In genomic region chr20:47456952-47457724, GRCh38 we compare ENCODE assay signal across 2 cellular contexts.
A peak's percentile ranks its signal among the peaks of the same experiment; 100 is the strongest.
TF ChIP-seq lines count a peak whose summit lies in the region.

No MANE protein-coding gene starts in this region.

TF ChIP-seq in SK-N-SH, 30 proteins besides CTCF, POLR2A, EP300 and RAD21 (continued from another document):
- TF ChIP-seq IRF3 (IDR thresholded peaks at IDR 0.05; ENCODE audit: low read depth, low read length) = no peak
- TF ChIP-seq JUND (IDR thresholded peaks at IDR 0.05) = peak; percentile 34; the same call in 1 of the 2 replicates
- TF ChIP-seq TCF12 (IDR thresholded peaks at IDR 0.05) = peak; percentile 70; the same call in 1 of the 2 replicates

TF ChIP-seq in SK-N-SH treated with all-trans-retinoic acid at 6 μM for 48 hours, 23 proteins besides CTCF, POLR2A, EP300 and RAD21 (continued from another document):
- TF ChIP-seq TSHZ2 (CRISPR knock-in tag; IDR thresholded peaks at IDR 0.05) = no peak
- TF ChIP-seq TCF4 (CRISPR knock-in tag; IDR thresholded peaks at IDR 0.05; ENCODE audit: borderline replicate concordance) = no peak
- TF ChIP-seq ZNF8 (CRISPR knock-in tag; IDR thresholded peaks at IDR 0.05) = no peak
- no peak for TF ChIP-seq SNAI2 (CRISPR knock-in tag; IDR thresholded peaks at IDR 0.05)
- no peak for TF ChIP-seq CSDC2 (CRISPR knock-in tag; IDR thresholded peaks at IDR 0.05)
- TF ChIP-seq OSR1 (CRISPR knock-in tag; IDR thresholded peaks at IDR 0.05) = no peak
- TF ChIP-seq BACH2 (CRISPR knock-in tag; IDR thresholded peaks at IDR 0.05; ENCODE audit: borderline replicate concordance) = no peak
- no peak for TF ChIP-seq RARB (CRISPR knock-in tag; IDR thresholded peaks at IDR 0.05)
- no peak for TF ChIP-seq ZFP30 (CRISPR knock-in tag; IDR thresholded peaks at IDR 0.05)
- no peak for TF ChIP-seq ZC3H10 (CRISPR knock-in tag; IDR thresholded peaks at IDR 0.05)
- TF ChIP-seq ZNF565 (CRISPR knock-in tag; conservative IDR thresholded peaks at IDR 0.05; ENCODE audit: low read depth) = no peak
- no peak for TF ChIP-seq ZNF70 (CRISPR knock-in tag; IDR thresholded peaks at IDR 0.05)
TF ChIP-seq in SK-N-SH treated with all-trans-retinoic acid at 6 μM for 48 hours: peak in this region for 0.
